Comparison of ENCODE assay signal across 27 cellular contexts in genomic region chr16:11735801-11736200, GRCh38. TPM values are rescaled to one million over a fixed set of nuclear protein-coding genes. Genes with fewer than 3 reads are reported as not detected.
A peak's percentile ranks its signal among the peaks of the same experiment; 100 is the strongest.
DNase-seq lines count a peak whose midpoint lies in the region; ATAC-seq, FAIRE-seq and TF ChIP-seq lines count a peak whose summit lies in the region.
"Had no signal": no experiment of that assay in that cellular context is flagged by ENCODE, and none has a peak within 500 bp of the region (broad histone marks: within the 10 kb centered on the region; RNA-seq: fewer than 3 reads in every experiment).

No MANE protein-coding gene starts in this region.

- H3K4me3 ChIP-seq in cardiac muscle cell (no peak overlapping the region), OCI-LY3 (ENCODE audit: low read length) (no peak overlapping the region), H1 (ENCODE audit: extremely low read depth in 1 of 4, insufficient read depth in 2 of 4, low read depth in 3 of 4, low read length in 4 of 4) (no peak overlapping the region), stomach (no peak overlapping the region), breast epithelium (no peak overlapping the region)
- H3K4me3 ChIP-seq: esophagus squamous epithelium, SJSA1, transverse colon had no signal

- H3K4me3 Mint-ChIP-seq in stimulated activated memory B cell treated with anti-CD40 and anti-IgM and Interleukin-4, amounts not matched to agents 10 μg/mL and 1 μg/mL and 100 μg/mL, for 72 hours, result no peak overlapping the region
- H3K4me3 Mint-ChIP-seq: activated CD4-positive, alpha-beta memory T cell treated with anti-CD3 and anti-CD28 coated beads for 36 hours; naive thymus-derived CD8-positive, alpha-beta T cell had no signal

- H3K4me2 ChIP-seq in OCI-LY3 (ENCODE audit: low read length) (peak overlapping the region; percentile 61; the same call in 1 of the 2 replicates), H1 (ENCODE audit: insufficient read depth in 1 of 2, low read depth in 2 of 2, low read length in 2 of 2) (no peak overlapping the region)

- no peak overlapping the region for H2BK12ac ChIP-seq in H1 (ENCODE audit: low read depth, low read length)

- H3K27ac Mint-ChIP-seq in stimulated activated memory B cell treated with anti-CD40 and anti-IgM and Interleukin-4, amounts not matched to agents 10 μg/mL and 1 μg/mL and 100 μg/mL, for 72 hours, result no peak overlapping the region
- H3K27ac Mint-ChIP-seq: activated CD4-positive, alpha-beta memory T cell treated with anti-CD3 and anti-CD28 coated beads for 36 hours had no signal

- TF ChIP-seq RAD21 in H1 (IDR thresholded peaks at IDR 0.05 in 1 of 2, conservative IDR thresholded peaks at IDR 0.05 in 1 of 2; ENCODE audit: low read depth in 2 of 2, low read length in 2 of 2), result no peak

- H3K4me1 Mint-ChIP-seq in stimulated activated memory B cell treated with anti-CD40 and anti-IgM and Interleukin-4, amounts not matched to agents 10 μg/mL and 1 μg/mL and 100 μg/mL, for 72 hours, result peaks cover 52% of the 10 kb centered on the region

- H3K23me2 ChIP-seq in H1 (ENCODE audit: low read depth, low read length), result no peaks in the 10 kb centered on the region

- TF ChIP-seq EP300 in H1 (IDR thresholded peaks at IDR 0.05; ENCODE audit: borderline replicate concordance in 1 of 2, low read depth in 2 of 2, low read length in 2 of 2) (no peak), stomach (IDR thresholded peaks at IDR 0.05) (no peak)

- no peak overlapping the region for H3K56ac ChIP-seq in H1 (replicated peaks; ENCODE audit: insufficient read length, low read depth, low read length)

- no peaks in the 10 kb centered on the region; the same call in 1 of the 2 replicates for H3K79me1 ChIP-seq in H1 (ENCODE audit: low read depth, low read length)

- peaks cover 58% of the 10 kb centered on the region for H3K36me3 Mint-ChIP-seq in stimulated activated memory B cell treated with anti-CD40 and anti-IgM and Interleukin-4, amounts not matched to agents 10 μg/mL and 1 μg/mL and 100 μg/mL, for 72 hours

- no peaks in the 10 kb centered on the region for H3K27me3 Mint-ChIP-seq in stimulated activated memory B cell treated with anti-CD40 and anti-IgM and Interleukin-4, amounts not matched to agents 10 μg/mL and 1 μg/mL and 100 μg/mL, for 72 hours
- H3K27me3 Mint-ChIP-seq: activated CD4-positive, alpha-beta memory T cell treated with anti-CD3 and anti-CD28 coated beads for 36 hours; naive thymus-derived CD8-positive, alpha-beta T cell had no signal

- no peak for ATAC-seq in left ventricle myocardium superior
- ATAC-seq in stimulated activated memory B cell treated with anti-CD40 and anti-IgM and Interleukin-4, amounts not matched to agents 10 μg/mL and 1 μg/mL and 100 μg/mL, for 72 hours, result no peak
- ATAC-seq: foreskin keratinocyte; naive thymus-derived CD8-positive, alpha-beta T cell had no signal

- H3K27ac ChIP-seq in cardiac muscle cell (peak overlapping the region; percentile 76), OCI-LY3 (ENCODE audit: low read length) (peak overlapping the region; percentile 71; the same call in 1 of the 2 replicates), H1 (ENCODE audit: low read depth, low read length) (no peak overlapping the region), stomach (peak overlapping the region; percentile 34 to 73 (median 59)), breast epithelium (no peak overlapping the region)
- H3K27ac ChIP-seq: esophagus squamous epithelium, foreskin keratinocyte, SJSA1 had no signal

- H4K20me1 ChIP-seq in OCI-LY3 (ENCODE audit: insufficient read depth, low read length), result peaks cover 75% of the 10 kb centered on the region
- H4K20me1 ChIP-seq in H1 (replicated peaks in 1 of 2; ENCODE audit: control insufficient read depth in 1 of 2, insufficient read depth in 2 of 2, low read length in 2 of 2), result no peaks in the 10 kb centered on the region

- POLR2A ChIA-PET in H1 (lab: Charles Lee; ENCODE audit: partially characterized antibody), result interaction anchor here (1.1 kb wide), 1 partner anchor 62 kb away, joined by 3 read pairs; the partner anchor contains the start of gene ZC3H7A

- no peak overlapping the region for H3K9ac ChIP-seq in OCI-LY3 (ENCODE audit: low read length)
- H3K9ac ChIP-seq in H1 (replicated peaks in 1 of 4; ENCODE audit: extremely low read depth in 1 of 4, low read depth in 3 of 4, low read length in 3 of 4), result no peak overlapping the region

- H3K27me3 ChIP-seq in cardiac muscle cell, result no peaks in the 10 kb centered on the region
- H3K27me3 ChIP-seq in OCI-LY3 (ENCODE audit: low read depth, low read length), result no peaks in the 10 kb centered on the region
- no peaks in the 10 kb centered on the region for H3K27me3 ChIP-seq in H1 (replicated peaks in 1 of 4; ENCODE audit: control insufficient read depth in 3 of 4, extremely low read depth in 1 of 4, insufficient read depth in 3 of 4, low read length in 3 of 4)
- no peaks in the 10 kb centered on the region for H3K27me3 ChIP-seq in stomach
- no peaks in the 10 kb centered on the region for H3K27me3 ChIP-seq in breast epithelium
- H3K27me3 ChIP-seq: esophagus squamous epithelium, foreskin keratinocyte, SJSA1, transverse colon had no signal

- H2BK20ac ChIP-seq in H1 (ENCODE audit: low read length), result no peak overlapping the region

- no peak for FAIRE-seq in H1 (lab: Jason Lieb, UNC)
- FAIRE-seq: astrocyte, H54 had no signal

- H3K18ac ChIP-seq in H1 (ENCODE audit: extremely low read depth, low read length), result no peak overlapping the region

- intact Hi-C loops in left ventricle myocardium superior (cut with micrococcal nuclease), result no loop called here
- intact Hi-C loops in stomach (cut with DNase I; ENCODE audit: low total_unique reads), result no loop called here
- intact Hi-C loops in breast epithelium (cut with DNase I; ENCODE audit: low total_unique reads), result no loop called here

- no peak overlapping the region for H2AFZ ChIP-seq in OCI-LY3 (ENCODE audit: low read depth, low read length)
- H2AFZ ChIP-seq in H1 (ENCODE audit: low read length), result no peak overlapping the region

- H2BK5ac ChIP-seq in H1 (ENCODE audit: low read depth, low read length), result no peak overlapping the region

- H4K8ac ChIP-seq in H1 (ENCODE audit: extremely low read depth, insufficient read depth, low read length), result no peak overlapping the region; the same call in 1 of the 2 replicates

- no peak overlapping the region for H3K4ac ChIP-seq in H1 (replicated peaks; ENCODE audit: insufficient read length, low read depth, low read length)

- H3K79me2 ChIP-seq in OCI-LY3 (ENCODE audit: low read length), result peaks cover 99% of the 10 kb centered on the region
- H3K79me2 ChIP-seq in H1 (ENCODE audit: control insufficient read depth in 1 of 2, insufficient read depth in 2 of 2, low read length in 2 of 2), result peaks cover 0 to 26% of the 10 kb centered on the region in 2 experiments; a peak in 2 of 4 replicates

- WGBS in H1 (ENCODE audit: extremely low coverage in 1 of 2, insufficient coverage in 1 of 2, insufficient read length in 1 of 2, insufficient replicate concordance in 2 of 2, low coverage in 1 of 2, low lambda C conversion rate in 2 of 2, missing lambda C conversion rate in 1 of 2), 2 experiments, result 88% methylated on average over 8 of the region's 8 CpGs; no CpG with 5 or more reads in 1 of the 2 experiments
- WGBS in stomach, 5 donors, result 37 to 58% (median 53%) methylated on average over 6 to 8 of the region's 8 CpGs

- no peak overlapping the region for H3K14ac ChIP-seq in H1 (ENCODE audit: insufficient read length)

- no peak overlapping the region for H4K5ac ChIP-seq in H1 (ENCODE audit: insufficient read length, low read depth, low read length)

- H2BK15ac ChIP-seq in H1 (ENCODE audit: low read length), result 0 out of 2 replicates have a peak overlapping the region, but pooled peaks have one; percentile 73

- H3K4me1 ChIP-seq in cardiac muscle cell (ENCODE audit: low read depth) (peaks cover 34% of the 10 kb centered on the region), OCI-LY3 (ENCODE audit: low read length) (peaks cover 72% of the 10 kb centered on the region), H1 (replicated peaks in 1 of 4; ENCODE audit: control insufficient read depth in 3 of 4, insufficient read depth in 4 of 4, low read length in 3 of 4) (peaks cover 0 to under 1% (median 0%) of the 10 kb centered on the region in 4 experiments; a peak in 1 of 7 replicates), stomach (peaks cover 68 to 100% (median 96%) of the 10 kb centered on the region in 4 donors), breast epithelium (peaks cover 0 to 19% of the 10 kb centered on the region in 2 donors)
- H3K4me1 ChIP-seq: SJSA1 had no signal

- no peaks in the 10 kb centered on the region for H3K9me3 Mint-ChIP-seq in stimulated activated memory B cell treated with anti-CD40 and anti-IgM and Interleukin-4, amounts not matched to agents 10 μg/mL and 1 μg/mL and 100 μg/mL, for 72 hours
- H3K9me3 Mint-ChIP-seq: activated CD4-positive, alpha-beta memory T cell treated with anti-CD3 and anti-CD28 coated beads for 36 hours; naive thymus-derived CD8-positive, alpha-beta T cell had no signal

- peaks cover 16% of the 10 kb centered on the region for H3K36me3 ChIP-seq in cardiac muscle cell
- peaks cover 79% of the 10 kb centered on the region for H3K36me3 ChIP-seq in OCI-LY3 (replicated peaks; ENCODE audit: low read depth, low read length)
- peaks cover 0 to 17% (median 14%) of the 10 kb centered on the region in 4 experiments; a peak in 6 of 8 replicates for H3K36me3 ChIP-seq in H1 (ENCODE audit: control insufficient read depth in 2 of 4, insufficient read depth in 4 of 4, low read length in 3 of 4)
- peaks cover 43 to 65% (median 61%) of the 10 kb centered on the region in 4 donors for H3K36me3 ChIP-seq in stomach
- H3K36me3 ChIP-seq in breast epithelium, result no peaks in the 10 kb centered on the region

- TF ChIP-seq POLR2A in H1 (IDR thresholded peaks at IDR 0.05; ENCODE audit: control extremely low read depth in 1 of 2, low read depth in 2 of 2, low read length in 2 of 2) (no peak), stomach (IDR thresholded peaks at IDR 0.05) (no peak), breast epithelium (IDR thresholded peaks at IDR 0.05) (no peak)

- H3K23ac ChIP-seq in H1 (ENCODE audit: insufficient read length), result no peak overlapping the region

- TF ChIP-seq CTCF in cardiac muscle cell (IDR thresholded peaks at IDR 0.05; ENCODE audit: low read depth, low read length), result no peak
- TF ChIP-seq CTCF in OCI-LY3 (IDR thresholded peaks at IDR 0.05; ENCODE audit: low read depth, low read length), result no peak
- no peak for TF ChIP-seq CTCF in H1 (IDR thresholded peaks at IDR 0.05; ENCODE audit: control extremely low read depth in 1 of 3, insufficient read depth in 1 of 3, low read depth in 1 of 3, low read length in 3 of 3)
- TF ChIP-seq CTCF in stomach (IDR thresholded peaks at IDR 0.05), result no peak
- no peak for TF ChIP-seq CTCF in breast epithelium (IDR thresholded peaks at IDR 0.05)

- DNase-seq in cardiac muscle cell (ENCODE audit: low read depth in 1 of 2, low spot score in 1 of 2) (no peak), left ventricle myocardium superior (no peak), H1 (ENCODE audit: low read depth in 1 of 2, low spot score in 2 of 2) (no peak), stomach (no peak), glomerular visceral epithelial cell (ENCODE audit: extremely low spot score) (no peak), breast epithelium (ENCODE audit: low spot score in 2 of 2) (no peak)
- DNase-seq: ACHN; activated CD4-positive, alpha-beta memory T cell treated with anti-CD3 and anti-CD28 coated beads for 36 hours; activated CD4-positive, CD25-positive, alpha-beta regulatory T cell; activated CD8-positive, alpha-beta memory T cell treated with anti-CD3 and anti-CD28 coated beads, Interleukin-2, amount 50 U/mL, for 48 hours; activated effector memory CD4-positive, alpha-beta T cell treated with anti-CD3 and anti-CD28 coated beads, Interleukin-2, amount 50 U/mL, for 16 hours; cerebellar nuclear complex; dermis blood vessel endothelial cell; esophagus squamous epithelium; foreskin keratinocyte; naive thymus-derived CD8-positive, alpha-beta T cell; NCI-H1436 treated with DMSO at 0.1 percent for 48 hours; NCI-H2081 treated with DMSO at 0.1 percent for 48 hours; NCI-H345; nucleus accumbens; stimulated activated CD4-positive, alpha-beta T cell treated with anti-CD3 and anti-CD28 coated beads, Interleukin-4, amount 100 ng/mL, for 24 hours; transverse colon had no signal

- CTCF ChIA-PET in H1 (lab: Charles Lee; ENCODE audit: partially characterized antibody), result interaction anchor here (0.9 to 2.4 kb wide), 5 partner anchors 21 to 329 kb away, joined by 3 to 10 read pairs (median 3); no protein-coding TSS in a partner anchor

- H2AK5ac ChIP-seq in H1 (ENCODE audit: low read depth, low read length), result no peak overlapping the region

- H4K91ac ChIP-seq in H1 (replicated peaks; ENCODE audit: insufficient read length, low read length), result no peak overlapping the region

- no peak overlapping the region for H2BK120ac ChIP-seq in H1 (replicated peaks; ENCODE audit: low read depth, low read length)

- H3K9me3 ChIP-seq in cardiac muscle cell (ENCODE audit: low read depth) (no peaks in the 10 kb centered on the region), OCI-LY3 (ENCODE audit: insufficient read depth, low read length) (no peaks in the 10 kb centered on the region), H1 (ENCODE audit: insufficient read depth in 2 of 2, low read depth in 1 of 2, low read length in 1 of 2) (no peaks in the 10 kb centered on the region), stomach (no peaks in the 10 kb centered on the region), breast epithelium (no peaks in the 10 kb centered on the region)
- H3K9me3 ChIP-seq: esophagus squamous epithelium, SJSA1, transverse colon had no signal

RNA-seq across cellular contexts. Expression of gene TXNDC11, which starts 6.9 kb away (rescaled TPM):
- total RNA-seq in cardiac muscle cell, result 43.0 and 46.6 TPM in 2 replicates
- 26.6 and 29.4 TPM in 2 replicates for polyA plus RNA-seq in cardiac muscle cell
- total RNA-seq in left ventricle myocardium superior, result 20.8 TPM
- 12.6 and 13.8 TPM in 2 replicates for total RNA-seq in H1 (2021; fragmentation: NEBNext Ultra II Directional; extraction: Animal tissue kit (Norgen Biotek cat#: 25700))
- 11.5 and 13.5 TPM in 2 replicates for polyA plus RNA-seq in H1 (2011; rRNA removed)
- polyA plus RNA-seq in H1 (2011; cell fraction: cytosol; rRNA removed), result 13.4 TPM
- 11.1 TPM for polyA plus RNA-seq in H1 (2011; cell fraction: nucleus; rRNA removed)
- 7.2 to 9.7 TPM (median 8.2 TPM) in 4 replicates for polyA plus RNA-seq in H1 (2012, experiment 1 of 2)
- polyA plus RNA-seq in H1 (2012, experiment 2 of 2), result 4.9 TPM
- polyA plus RNA-seq in H1 (2013, experiment 1 of 2), result 14.2 TPM
- 16.1 TPM for polyA plus RNA-seq in H1 (2013, experiment 2 of 2)
- polyA minus RNA-seq in H1 (2011; rRNA and poly(A)+ RNA removed), result 11.1 and 11.2 TPM in 2 replicates
- 7.6 TPM for polyA minus RNA-seq in H1 (2011; cell fraction: cytosol; rRNA and poly(A)+ RNA removed)
- 6.5 TPM for polyA minus RNA-seq in H1 (2011; cell fraction: nucleus; rRNA and poly(A)+ RNA removed)
- total RNA-seq in stomach, result 10 to 100 TPM; 24.1 to 72.9 (median 51.1) TPM
- polyA plus RNA-seq in stomach, result 10 to 100 TPM; 27.0 to 42.9 (median 41.3) TPM
- total RNA-seq in breast epithelium, result 10 to 100 TPM; 38.6 to 53.7 (median 47.9) TPM

Comparison
In these comparisons a context has a peak if more than half of its experiments do, and no peak if none do; other contexts are left out.
1. H3K27ac ChIP-seq: peak in cardiac muscle cell (single experiment), OCI-LY3 (single experiment) and stomach (5 of 5); none in H1 (single experiment) and breast epithelium (0 of 2).